Comparison of ENCODE assay signal across 9 cellular contexts in genomic region chr1:56644064-56644940, GRCh38. TPM values are rescaled to one million over a fixed set of nuclear protein-coding genes. Genes with fewer than 3 reads are reported as not detected.
DNase-seq lines count a peak whose midpoint lies in the region; ATAC-seq and TF ChIP-seq lines count a peak whose summit lies in the region.
"Had no signal": no experiment of that assay in that cellular context is flagged by ENCODE, and none has a peak within 500 bp of the region (broad histone marks: within the 10 kb centered on the region; RNA-seq: fewer than 3 reads in every experiment).

No MANE protein-coding gene starts in this region.

- H3K4me1 Mint-ChIP-seq in neural progenitor cell: peaks cover 17% of the 10 kb centered on the region

- H3K79me2 ChIP-seq in neural progenitor cell (ENCODE audit: low read depth): peaks cover 38% of the 10 kb centered on the region

- ATAC-seq in GM19035 (IDR thresholded peaks at IDR 0.05; ENCODE audit: unreplicated experiment) (no peak), HG02884 (IDR thresholded peaks at IDR 0.05; ENCODE audit: unreplicated experiment) (no peak), HG02852 (IDR thresholded peaks at IDR 0.05; ENCODE audit: unreplicated experiment) (no peak)

- H3K9me3 Mint-ChIP-seq in neural progenitor cell: peaks cover 6% of the 10 kb centered on the region

- no peaks in the 10 kb centered on the region for H3K9me3 ChIP-seq in neural progenitor cell (ENCODE audit: low read depth)

- peaks cover 19% of the 10 kb centered on the region for H3K4me1 ChIP-seq in neural progenitor cell

- H3F3A ChIP-seq in neural progenitor cell (ENCODE audit: low read depth): peaks cover 21% of the 10 kb centered on the region

- DNase-seq in NCI-H1417 (lab: John Stamatoyannopoulos, UW) (peak in 2 of 3 experiments; percentile 30 to 56), NCI-H1417 treated with DMSO at 0.1 percent for 48 hours (lab: John Stamatoyannopoulos, UW) (no peak), SHP77 (lab: John Stamatoyannopoulos, UW) (peak; percentile 28 to 53), fibroblast of peridontal ligament (ENCODE audit: extremely low read depth) (peak; percentile 50), neural progenitor cell (ENCODE audit: low spot score) (peak; percentile 66)
- DNase-seq: CD4-positive, CD25-positive, alpha-beta regulatory T cell had no signal

- H3K27me3 Mint-ChIP-seq in neural progenitor cell (ENCODE audit: insufficient read depth, low read depth): peaks cover 3% of the 10 kb centered on the region

- TF ChIP-seq CTCF in neural progenitor cell (IDR thresholded peaks at IDR 0.05): no peak

- H3K4me2 ChIP-seq in neural progenitor cell: peak overlapping the region; percentile 85

- H2AFZ ChIP-seq in neural progenitor cell (replicated peaks): peak overlapping the region; percentile 88

- no peak overlapping the region for H3K9ac ChIP-seq in neural progenitor cell

- peak overlapping the region; percentile 55 for H3K27ac Mint-ChIP-seq in neural progenitor cell
- H3K27ac Mint-ChIP-seq: CD4-positive, CD25-positive, alpha-beta regulatory T cell had no signal

- H3K4me3 ChIP-seq in neural progenitor cell: peak overlapping the region; percentile 78

- H3K4me3 Mint-ChIP-seq in neural progenitor cell: peak overlapping the region; percentile 93

- no peak overlapping the region for H3K27ac ChIP-seq in neural progenitor cell

- no peaks in the 10 kb centered on the region for H3K36me3 ChIP-seq in neural progenitor cell

- H4K20me1 ChIP-seq in neural progenitor cell (ENCODE audit: low read depth): peaks cover 10% of the 10 kb centered on the region

- H3K27me3 ChIP-seq in neural progenitor cell: peaks cover 24% of the 10 kb centered on the region

- H3K36me3 Mint-ChIP-seq in neural progenitor cell: peaks cover 11% of the 10 kb centered on the region
- H3K36me3 Mint-ChIP-seq: CD4-positive, CD25-positive, alpha-beta regulatory T cell had no signal

RNA-seq across cellular contexts. Expression of gene PRKAA2, which starts 0.8 kb away (rescaled TPM):
- total RNA-seq in neural progenitor cell (ENCODE audit: low replicate concordance): 16.9 and 25.8 TPM in 2 replicates
- total RNA-seq: CD4-positive, CD25-positive, alpha-beta regulatory T cell had no signal
